In genomic region chr12:48793696-48794095, GRCh38 we compare ENCODE assay signal across 20 cellular contexts.
"Had no signal": no experiment of that assay in that cellular context is flagged by ENCODE, and none has a peak within 500 bp of the region (broad histone marks: within the 10 kb centered on the region; RNA-seq: fewer than 3 reads in every experiment).

No MANE protein-coding gene starts in this region.

- ATAC-seq: Panc1 had no signal

- H3K9me3 ChIP-seq: SK-N-SH had no signal

- H3K9ac ChIP-seq: SK-N-SH had no signal

- H3K9me2 ChIP-seq: SK-N-SH had no signal

- DNase-seq: KBM-7, MV-4-11, NCI-H1048, NCI-H1105, NCI-H1417, NCI-H146, NCI-H1694 treated with DMSO at 0.1 percent for 48 hours, NCI-H1930, NCI-H2081, NCI-H2107, NCI-H2227 treated with DMSO at 0.1 percent for 48 hours, NCI-H446, NCI-H510A, NCI-H524 treated with DMSO at 0.1 percent for 48 hours, NCI-H69, NCI-H774, SHP77, SK-N-SH, SW 1271 had no signal

- H3K4me2 ChIP-seq: SK-N-SH had no signal
